ENCODE assay signal across 11 cellular contexts in genomic region chr3:43366880-43367279, GRCh38.
"Had no signal": no experiment of that assay in that cellular context is flagged by ENCODE, and none has a peak within 500 bp of the region (broad histone marks: within the 10 kb centered on the region; RNA-seq: fewer than 3 reads in every experiment).

No MANE protein-coding gene starts in this region.

- H3K9me3 ChIP-seq: left lung, transverse colon had no signal

- ATAC-seq: effector memory CD8-positive, alpha-beta T cell; left lung; stimulated activated memory B cell treated with anti-CD40 and anti-IgM and Interleukin-4, amounts not matched to agents 10 μg/mL and 1 μg/mL and 100 μg/mL, for 72 hours; WTC11 had no signal

- H3K4me1 ChIP-seq: transverse colon had no signal

- H3K79me2 ChIP-seq: hepatocyte had no signal

- H3K4me3 ChIP-seq: hepatocyte, left lung, transverse colon had no signal

- H3K36me3 ChIP-seq: transverse colon had no signal

- H2AFZ ChIP-seq: hepatocyte had no signal

- H3K4me2 ChIP-seq: hepatocyte had no signal

- DNase-seq: activated CD4-positive, alpha-beta T cell treated with anti-CD3 and anti-CD28 coated beads, Interleukin-2, amount 10 ng/mL, durations not matched to agents 24 days and 14 days; activated naive CD4-positive, alpha-beta T cell treated with anti-CD3 and anti-CD28 coated beads, Interleukin-2, amount 10 ng/mL, durations not matched to agents 7 days and 5 days; dermis blood vessel endothelial cell; effector memory CD8-positive, alpha-beta T cell; left lung; mesenchymal stem cell; stimulated activated CD4-positive, alpha-beta T cell treated with anti-CD3 and anti-CD28 coated beads, Interleukin-2, amount 100 ng/mL, for 48 hours; transverse colon had no signal

- H3K27me3 ChIP-seq: hepatocyte, left lung, transverse colon had no signal

- H3K27ac ChIP-seq: hepatocyte, left lung had no signal
